In the genomic region with DNA sequence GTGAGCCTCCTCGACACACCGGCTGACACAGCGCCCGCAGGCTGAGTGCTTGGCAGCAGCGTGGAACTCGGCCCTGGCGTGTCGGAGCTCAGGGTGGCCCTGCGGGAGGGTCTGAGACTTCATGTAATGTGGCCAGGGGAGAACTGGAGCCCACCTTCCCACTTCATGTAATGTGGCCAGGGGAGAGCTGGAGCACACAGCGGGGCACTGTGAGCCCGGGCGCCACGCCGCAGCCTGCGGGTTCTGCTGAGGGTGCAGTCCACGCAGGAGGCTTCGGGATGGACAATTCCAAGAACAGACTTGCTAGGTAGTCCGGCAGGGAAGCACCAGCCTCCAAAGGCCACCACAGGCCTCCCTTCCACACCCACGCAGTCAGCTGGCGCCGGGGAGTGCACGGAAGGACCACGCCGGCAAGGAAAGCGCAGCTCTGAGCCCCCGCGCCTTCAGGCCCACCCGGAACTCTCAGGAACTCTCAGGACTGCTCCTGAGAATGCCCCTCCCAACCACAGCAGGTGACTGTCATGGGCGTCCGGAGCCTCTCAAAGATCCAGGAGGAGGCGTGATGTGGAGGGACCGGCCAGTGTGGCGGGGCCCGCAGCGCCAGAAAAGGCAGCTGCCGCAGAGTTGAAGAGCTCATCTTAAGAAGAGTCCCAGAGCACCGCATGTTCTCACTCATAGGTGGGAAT, we compare ENCODE assay signal across 1 cellular context.
TF ChIP-seq lines count a peak whose summit lies in the region.

No MANE protein-coding gene starts in this region.

TF ChIP-seq in GM23338, 12 proteins besides CTCF, POLR2A, EP300 and RAD21 (continued from another document):
- TF ChIP-seq, protein P1, sequence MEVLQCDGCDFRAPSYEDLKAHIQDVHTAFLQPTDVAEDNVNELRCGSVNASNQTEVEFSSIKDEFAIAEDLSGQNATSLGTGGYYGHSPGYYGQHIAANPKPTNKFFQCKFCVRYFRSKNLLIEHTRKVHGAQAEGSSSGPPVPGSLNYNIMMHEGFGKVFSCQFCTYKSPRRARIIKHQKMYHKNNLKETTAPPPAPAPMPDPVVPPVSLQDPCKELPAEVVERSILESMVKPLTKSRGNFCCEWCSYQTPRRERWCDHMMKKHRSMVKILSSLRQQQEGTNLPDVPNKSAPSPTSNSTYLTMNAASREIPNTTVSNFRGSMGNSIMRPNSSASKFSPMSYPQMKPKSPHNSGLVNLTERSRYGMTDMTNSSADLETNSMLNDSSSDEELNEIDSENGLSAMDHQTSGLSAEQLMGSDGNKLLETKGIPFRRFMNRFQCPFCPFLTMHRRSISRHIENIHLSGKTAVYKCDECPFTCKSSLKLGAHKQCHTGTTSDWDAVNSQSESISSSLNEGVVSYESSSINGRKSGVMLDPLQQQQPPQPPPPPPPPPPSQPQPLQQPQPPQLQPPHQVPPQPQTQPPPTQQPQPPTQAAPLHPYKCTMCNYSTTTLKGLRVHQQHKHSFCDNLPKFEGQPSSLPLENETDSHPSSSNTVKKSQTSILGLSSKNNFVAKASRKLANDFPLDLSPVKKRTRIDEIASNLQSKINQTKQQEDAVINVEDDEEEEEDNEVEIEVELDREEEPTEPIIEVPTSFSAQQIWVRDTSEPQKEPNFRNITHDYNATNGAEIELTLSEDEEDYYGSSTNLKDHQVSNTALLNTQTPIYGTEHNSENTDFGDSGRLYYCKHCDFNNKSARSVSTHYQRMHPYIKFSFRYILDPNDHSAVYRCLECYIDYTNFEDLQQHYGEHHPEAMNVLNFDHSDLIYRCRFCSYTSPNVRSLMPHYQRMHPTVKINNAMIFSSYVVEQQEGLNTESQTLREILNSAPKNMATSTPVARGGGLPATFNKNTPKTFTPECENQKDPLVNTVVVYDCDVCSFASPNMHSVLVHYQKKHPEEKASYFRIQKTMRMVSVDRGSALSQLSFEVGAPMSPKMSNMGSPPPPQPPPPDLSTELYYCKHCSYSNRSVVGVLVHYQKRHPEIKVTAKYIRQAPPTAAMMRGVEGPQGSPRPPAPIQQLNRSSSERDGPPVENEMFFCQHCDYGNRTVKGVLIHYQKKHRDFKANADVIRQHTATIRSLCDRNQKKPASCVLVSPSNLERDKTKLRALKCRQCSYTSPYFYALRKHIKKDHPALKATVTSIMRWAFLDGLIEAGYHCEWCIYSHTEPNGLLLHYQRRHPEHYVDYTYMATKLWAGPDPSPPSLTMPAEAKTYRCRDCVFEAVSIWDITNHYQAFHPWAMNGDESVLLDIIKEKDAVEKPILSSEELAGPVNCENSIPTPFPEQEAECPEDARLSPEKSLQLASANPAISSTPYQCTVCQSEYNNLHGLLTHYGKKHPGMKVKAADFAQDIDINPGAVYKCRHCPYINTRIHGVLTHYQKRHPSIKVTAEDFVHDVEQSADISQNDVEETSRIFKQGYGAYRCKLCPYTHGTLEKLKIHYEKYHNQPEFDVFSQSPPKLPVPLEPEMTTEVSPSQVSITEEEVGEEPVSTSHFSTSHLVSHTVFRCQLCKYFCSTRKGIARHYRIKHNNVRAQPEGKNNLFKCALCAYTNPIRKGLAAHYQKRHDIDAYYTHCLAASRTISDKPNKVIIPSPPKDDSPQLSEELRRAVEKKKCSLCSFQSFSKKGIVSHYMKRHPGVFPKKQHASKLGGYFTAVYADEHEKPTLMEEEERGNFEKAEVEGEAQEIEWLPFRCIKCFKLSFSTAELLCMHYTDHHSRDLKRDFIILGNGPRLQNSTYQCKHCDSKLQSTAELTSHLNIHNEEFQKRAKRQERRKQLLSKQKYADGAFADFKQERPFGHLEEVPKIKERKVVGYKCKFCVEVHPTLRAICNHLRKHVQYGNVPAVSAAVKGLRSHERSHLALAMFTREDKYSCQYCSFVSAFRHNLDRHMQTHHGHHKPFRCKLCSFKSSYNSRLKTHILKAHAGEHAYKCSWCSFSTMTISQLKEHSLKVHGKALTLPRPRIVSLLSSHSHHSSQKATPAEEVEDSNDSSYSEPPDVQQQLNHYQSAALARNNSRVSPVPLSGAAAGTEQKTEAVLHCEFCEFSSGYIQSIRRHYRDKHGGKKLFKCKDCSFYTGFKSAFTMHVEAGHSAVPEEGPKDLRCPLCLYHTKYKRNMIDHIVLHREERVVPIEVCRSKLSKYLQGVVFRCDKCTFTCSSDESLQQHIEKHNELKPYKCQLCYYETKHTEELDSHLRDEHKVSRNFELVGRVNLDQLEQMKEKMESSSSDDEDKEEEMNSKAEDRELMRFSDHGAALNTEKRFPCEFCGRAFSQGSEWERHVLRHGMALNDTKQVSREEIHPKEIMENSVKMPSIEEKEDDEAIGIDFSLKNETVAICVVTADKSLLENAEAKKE (CRISPR knock-in tag; IDR thresholded peaks at IDR 0.05) = no peak
- TF ChIP-seq EZH2 (IDR thresholded peaks at IDR 0.05; ENCODE audit: low read depth, unreplicated experiment) = no peak
